27 cellular contexts compared by ENCODE assay signal in genomic region chr14:39181026-39181692, GRCh38. TPM values are rescaled to one million over a fixed set of nuclear protein-coding genes. Genes with fewer than 3 reads are reported as not detected.
DNase-seq lines count a peak whose midpoint lies in the region; ATAC-seq, FAIRE-seq and TF ChIP-seq lines count a peak whose summit lies in the region.
"Had no signal": no experiment of that assay in that cellular context is flagged by ENCODE, and none has a peak within 500 bp of the region (broad histone marks: within the 10 kb centered on the region; RNA-seq: fewer than 3 reads in every experiment).

No MANE protein-coding gene starts in this region.

- H3K4me1 Mint-ChIP-seq in CD4-positive, CD25-positive, alpha-beta regulatory T cell = peaks cover 14 to 34% (median 21%) of the 10 kb centered on the region in 4 donors

- H3K9me3 Mint-ChIP-seq in CD4-positive, CD25-positive, alpha-beta regulatory T cell = no peaks in the 10 kb centered on the region
- H3K9me3 Mint-ChIP-seq: activated CD4-positive, alpha-beta memory T cell treated with anti-CD3 and anti-CD28 coated beads for 36 hours; T-helper 1 cell treated with Interleukin-12 subunit alpha and Interleukin-12 subunit beta and Interleukin-4 antibody, amounts not matched to agents 30 μg/mL and 1 μg/mL, for 36 hours had no signal

- 91% methylated on average over 7 of the region's 7 CpGs for WGBS in esophagus, 2 donors
- 93% methylated on average over 7 of the region's 7 CpGs for WGBS in right cardiac atrium

- H3K9me3 ChIP-seq in CD4-positive, CD25-positive, alpha-beta regulatory T cell (ENCODE audit: control insufficient read depth in 2 of 2, low read length in 2 of 2) = no peaks in the 10 kb centered on the region
- no peaks in the 10 kb centered on the region for H3K9me3 ChIP-seq in SK-N-MC (ENCODE audit: low read depth, low read length)
- H3K9me3 ChIP-seq in esophagus (ENCODE audit: control insufficient read depth in 2 of 2, insufficient read depth in 1 of 2, low read depth in 1 of 2, low read length in 1 of 2) = no peaks in the 10 kb centered on the region
- H3K9me3 ChIP-seq in right cardiac atrium (ENCODE audit: control insufficient read depth, low read length) = no peaks in the 10 kb centered on the region
- H3K9me3 ChIP-seq: BE2C, body of pancreas, colonic mucosa, SJCRH30, stomach, upper lobe of right lung had no signal

- peak; percentile 26 for TF ChIP-seq POLR2A in GM18526 (IDR thresholded peaks at IDR 0.05; ENCODE audit: extremely low read depth, insufficient read length)

- no peak overlapping the region for H3K27ac Mint-ChIP-seq in CD4-positive, CD25-positive, alpha-beta regulatory T cell
- H3K27ac Mint-ChIP-seq: activated CD4-positive, alpha-beta memory T cell treated with anti-CD3 and anti-CD28 coated beads for 36 hours; activated naive CD8-positive, alpha-beta T cell; naive thymus-derived CD4-positive, alpha-beta T cell; T-helper 1 cell treated with Interleukin-12 subunit alpha and Interleukin-12 subunit beta and Interleukin-4 antibody, amounts not matched to agents 30 μg/mL and 1 μg/mL, for 36 hours had no signal

- peak overlapping the region; percentile 9 for H3K27ac ChIP-seq in CD4-positive, CD25-positive, alpha-beta regulatory T cell (ENCODE audit: insufficient read depth, low read length, poor library complexity, severe bottlenecking)
- H3K27ac ChIP-seq in SK-N-MC (peak overlapping the region; percentile 12; the same call in 1 of the 2 replicates), esophagus (ENCODE audit: low read depth in 2 of 2, low read length in 1 of 2) (peak overlapping the region; percentile 46 to 78), right cardiac atrium (ENCODE audit: low read length) (no peak overlapping the region)
- H3K27ac ChIP-seq: body of pancreas, colonic mucosa, SJCRH30, stomach, upper lobe of right lung, WERI-Rb-1 had no signal

- no peak for FAIRE-seq in urothelium cell line (lab: Jason Lieb, UNC)
- FAIRE-seq: keratinocyte had no signal

- no peak overlapping the region for H3K9ac ChIP-seq in SK-N-MC (ENCODE audit: insufficient read length)

- H3K4me3 ChIP-seq in CD4-positive, CD25-positive, alpha-beta regulatory T cell (ENCODE audit: low read depth, low read length) = no peak overlapping the region
- H3K4me3 ChIP-seq in SK-N-MC (no peak overlapping the region), esophagus (ENCODE audit: low read depth in 1 of 2, low read length in 2 of 2) (no peak overlapping the region), right cardiac atrium (ENCODE audit: low read length) (no peak overlapping the region)
- H3K4me3 ChIP-seq: body of pancreas, colonic mucosa, SJCRH30, stomach, upper lobe of right lung had no signal

- no peak for DNase-seq in CD4-positive, CD25-positive, alpha-beta regulatory T cell
- DNase-seq in SK-N-MC (ENCODE audit: low read depth, low spot score) = no peak
- no peak for DNase-seq in urothelium cell line (ENCODE audit: low spot score)
- DNase-seq in right cardiac atrium = no peak
- DNase-seq: activated CD4-positive, alpha-beta memory T cell treated with anti-CD3 and anti-CD28 coated beads for 36 hours; BE2C; body of pancreas; colonic mucosa; foreskin melanocyte; GF-D8; Kasumi-1; naive thymus-derived CD4-positive, alpha-beta T cell; NCI-H526 treated with DMSO at 0.1 percent for 48 hours; OCI-M1; posterior cingulate gyrus; SJCRH30; stimulated activated CD4-positive, alpha-beta T cell treated with anti-CD3 and anti-CD28 coated beads, Interleukin-1b, Interleukin-23, amount 100 ng/mL, for 48 hours; stomach; upper lobe of right lung; WERI-Rb-1 had no signal

- no peak for ATAC-seq in CD4-positive, CD25-positive, alpha-beta regulatory T cell (ENCODE audit: low read depth in 2 of 2)
- ATAC-seq in GM18867 (IDR thresholded peaks at IDR 0.05; ENCODE audit: unreplicated experiment) = no peak
- no peak for ATAC-seq in HG02678 (IDR thresholded peaks at IDR 0.05; ENCODE audit: unreplicated experiment)
- no peak for ATAC-seq in right cardiac atrium
- ATAC-seq: body of pancreas; naive thymus-derived CD4-positive, alpha-beta T cell; upper lobe of right lung had no signal

- peaks cover 31% of the 10 kb centered on the region for H3K36me3 Mint-ChIP-seq in CD4-positive, CD25-positive, alpha-beta regulatory T cell

- H3K36me3 ChIP-seq in CD4-positive, CD25-positive, alpha-beta regulatory T cell (ENCODE audit: control insufficient read depth, insufficient read depth, low read length) = peaks cover 79% of the 10 kb centered on the region
- H3K36me3 ChIP-seq in SK-N-MC (ENCODE audit: insufficient read depth, low read length) (peaks cover 96% of the 10 kb centered on the region), esophagus (ENCODE audit: control insufficient read depth in 2 of 2, insufficient read depth in 2 of 2, low read length in 1 of 2) (peaks cover 8 to 25% of the 10 kb centered on the region in 2 donors)

- intact Hi-C loops in right cardiac atrium (cut with DNase I) = loop anchor here in 2 of 4 donors (10.0 kb wide), 1 partner anchor 84 kb away; no protein-coding TSS in a partner anchor

- no peak overlapping the region for H3K4me3 Mint-ChIP-seq in CD4-positive, CD25-positive, alpha-beta regulatory T cell
- H3K4me3 Mint-ChIP-seq: activated CD4-positive, alpha-beta memory T cell treated with anti-CD3 and anti-CD28 coated beads for 36 hours; activated naive CD8-positive, alpha-beta T cell; naive thymus-derived CD4-positive, alpha-beta T cell; T-helper 1 cell treated with Interleukin-12 subunit alpha and Interleukin-12 subunit beta and Interleukin-4 antibody, amounts not matched to agents 30 μg/mL and 1 μg/mL, for 36 hours had no signal

- no peaks in the 10 kb centered on the region for H3K27me3 ChIP-seq in CD4-positive, CD25-positive, alpha-beta regulatory T cell (ENCODE audit: control insufficient read depth, insufficient read depth, low read length)
- H3K27me3 ChIP-seq in esophagus (ENCODE audit: control insufficient read depth in 1 of 2, insufficient read depth in 2 of 2, low read length in 2 of 2) (no peaks in the 10 kb centered on the region), right cardiac atrium (ENCODE audit: control insufficient read depth, insufficient read depth) (no peaks in the 10 kb centered on the region)
- H3K27me3 ChIP-seq: BE2C, body of pancreas, colonic mucosa, SJCRH30, stomach, upper lobe of right lung had no signal

- H3K4me1 ChIP-seq in CD4-positive, CD25-positive, alpha-beta regulatory T cell (ENCODE audit: control insufficient read depth, insufficient read depth, low read length, poor library complexity, severe bottlenecking) = peaks cover 7% of the 10 kb centered on the region
- H3K4me1 ChIP-seq in esophagus (ENCODE audit: control insufficient read depth in 2 of 2, insufficient read depth in 2 of 2, low read length in 1 of 2) (no peaks in the 10 kb centered on the region), right cardiac atrium (ENCODE audit: control insufficient read depth, insufficient read depth, low read length) (peaks cover 2% of the 10 kb centered on the region)
- H3K4me1 ChIP-seq: BE2C, colonic mucosa had no signal

- H3K27me3 Mint-ChIP-seq in CD4-positive, CD25-positive, alpha-beta regulatory T cell = no peaks in the 10 kb centered on the region
- H3K27me3 Mint-ChIP-seq: activated CD4-positive, alpha-beta memory T cell treated with anti-CD3 and anti-CD28 coated beads for 36 hours; activated naive CD8-positive, alpha-beta T cell; naive thymus-derived CD4-positive, alpha-beta T cell had no signal

RNA-seq across cellular contexts. Expression of gene PNN, which starts 6.1 kb away (rescaled TPM):
- total RNA-seq in CD4-positive, CD25-positive, alpha-beta regulatory T cell = 126 TPM
- polyA plus RNA-seq in CD4-positive, CD25-positive, alpha-beta regulatory T cell = 10 to 100 TPM; 13.3 to 20.3 (median 16.3) TPM
- polyA plus RNA-seq in esophagus = 10 to 100 TPM; 29.8 to 40.5 TPM
- total RNA-seq in right cardiac atrium = 10 to 100 TPM; 25.2 to 32.5 (median 29.6) TPM
- polyA plus RNA-seq in right cardiac atrium = 22.4 TPM

RNA-seq across cellular contexts. Expression of gene TRAPPC6B, which starts 11.0 kb away (rescaled TPM):
- total RNA-seq in CD4-positive, CD25-positive, alpha-beta regulatory T cell = 18.5 TPM
- polyA plus RNA-seq in CD4-positive, CD25-positive, alpha-beta regulatory T cell = 10 to 100 TPM; 11.8 to 17.9 (median 14.9) TPM
- polyA plus RNA-seq in esophagus (10 to 100 TPM; 10.3 to 11.5 TPM), right cardiac atrium (10.3 TPM)
- total RNA-seq in right cardiac atrium = 10 to 100 TPM; 22.0 to 26.6 (median 23.1) TPM

RNA-seq across cellular contexts. Expression of gene MIA2, which starts 52.6 kb away (rescaled TPM):
- 24.5 TPM for total RNA-seq in CD4-positive, CD25-positive, alpha-beta regulatory T cell
- 10 to 100 TPM; 21.1 to 26.2 (median 21.7) TPM for polyA plus RNA-seq in CD4-positive, CD25-positive, alpha-beta regulatory T cell
- polyA plus RNA-seq in esophagus (10 to 100 TPM; 26.2 to 32.1 TPM), right cardiac atrium (21.8 TPM)
- total RNA-seq in right cardiac atrium = 10 to 100 TPM; 17.7 to 32.7 (median 24.5) TPM
